9 cellular contexts compared by ENCODE assay signal in the genomic region with DNA sequence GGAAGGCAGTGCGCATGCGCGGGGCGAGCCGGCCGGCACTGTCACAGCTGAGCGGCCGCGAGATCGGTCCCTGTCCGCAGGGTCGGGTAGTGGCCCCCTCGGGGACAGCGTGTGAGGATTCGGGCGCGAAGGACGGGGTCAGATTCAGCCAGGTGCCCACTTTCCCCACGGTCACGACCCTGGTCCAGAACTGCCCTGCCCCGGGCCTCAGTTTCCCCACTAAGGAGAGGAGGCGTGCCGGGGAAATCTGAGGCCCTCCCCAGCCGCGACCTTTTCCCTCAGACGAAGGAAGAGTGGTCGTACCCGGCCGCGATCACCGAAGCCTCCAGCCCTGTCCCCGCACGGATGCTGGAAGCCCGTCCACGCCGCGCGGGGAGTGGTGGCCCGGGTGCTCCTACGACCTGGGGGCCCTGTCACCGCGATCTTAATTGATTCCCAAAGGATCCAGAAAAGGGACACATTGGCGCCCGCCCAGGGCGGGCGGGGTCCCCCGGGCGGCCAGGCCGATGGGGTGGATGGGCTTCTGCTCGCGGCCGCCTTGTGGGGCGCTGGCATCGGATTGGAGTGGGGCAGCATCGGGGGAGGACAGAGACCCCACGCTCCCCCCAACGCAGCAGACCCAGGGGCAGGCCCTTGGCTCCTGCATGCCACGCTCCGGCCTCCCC. TPM values are rescaled to one million over a fixed set of nuclear protein-coding genes. Genes with fewer than 3 reads are reported as not detected.
DNase-seq lines count a peak whose midpoint lies in the region; ATAC-seq and TF ChIP-seq lines count a peak whose summit lies in the region.
"Had no signal": no experiment of that assay in that cellular context is flagged by ENCODE, and none has a peak within 500 bp of the region (broad histone marks: within the 10 kb centered on the region; RNA-seq: fewer than 3 reads in every experiment).

No MANE protein-coding gene starts in this region.

- H2AFZ ChIP-seq in SK-N-SH (ENCODE audit: low read depth), result peak overlapping the region; percentile 95

- DNase-seq in SK-N-SH, result peak; percentile 57
- no peak for DNase-seq in fibroblast of villous mesenchyme (ENCODE audit: low read depth)
- DNase-seq in putamen (ENCODE audit: low spot score), result peak; percentile 8
- DNase-seq in HT-29 (ENCODE audit: low spot score), result no peak
- no peak for DNase-seq in NCI-H2196 treated with DMSO at 0.1 percent for 48 hours (lab: John Stamatoyannopoulos, UW; ENCODE audit: unreplicated experiment)
- DNase-seq in OCI-M1 (lab: John Stamatoyannopoulos, UW), result no peak

- TF ChIP-seq RAD21 in SK-N-SH (IDR thresholded peaks at IDR 0.05; ENCODE audit: low read length), result no peak

- 18% methylated on average over 26 of the region's 59 CpGs for WGBS in SK-N-SH (ENCODE audit: low lambda C conversion rate)

- no peaks in the 10 kb centered on the region for H4K20me1 ChIP-seq in SK-N-SH (ENCODE audit: insufficient read depth)

- no peaks in the 10 kb centered on the region for H3K36me3 ChIP-seq in SK-N-SH (replicated peaks in 1 of 2; ENCODE audit: control insufficient read depth in 1 of 2, insufficient read depth in 2 of 2, low read length in 1 of 2)

- TF ChIP-seq EP300 in SK-N-SH (IDR thresholded peaks at IDR 0.05; ENCODE audit: borderline replicate concordance in 1 of 2, low read depth in 1 of 2, low read length in 1 of 2), result no peak

- no peaks in the 10 kb centered on the region for H3K9me3 ChIP-seq in SK-N-SH

- H3K4me3 ChIP-seq in SK-N-SH (ENCODE audit: low read depth in 2 of 2, low read length in 1 of 2) (peak overlapping the region; percentile 65 to 74), fibroblast of villous mesenchyme (ENCODE audit: low read depth, low read length) (peak overlapping the region; percentile 72)

- H3K9me2 ChIP-seq in SK-N-SH, result no peaks in the 10 kb centered on the region

- POLR2A ChIA-PET in SK-N-SH (lab: Yijun Ruan, JAX), result interaction anchor here (0.9 to 1.4 kb wide), 5 partner anchors 13 to 201 kb away, joined by 3 to 7 read pairs (median 4); no protein-coding TSS in a partner anchor

- no peaks in the 10 kb centered on the region for H3K79me2 ChIP-seq in SK-N-SH (ENCODE audit: insufficient read depth)

- H3K9ac ChIP-seq in SK-N-SH, result peak overlapping the region; percentile 80

- H3K4me2 ChIP-seq in SK-N-SH, result peak overlapping the region; percentile 100

- peak overlapping the region in 1 of 2 experiments; percentile 34; a peak in 1 of 4 replicates for H3K27ac ChIP-seq in SK-N-SH (ENCODE audit: low read depth in 2 of 2, low read length in 1 of 2)

- TF ChIP-seq CTCF in SK-N-SH (IDR thresholded peaks at IDR 0.05), result no peak
- no peak for TF ChIP-seq CTCF in fibroblast of villous mesenchyme (IDR thresholded peaks at IDR 0.05; ENCODE audit: insufficient read depth, low read depth, low read length)

- no peaks in the 10 kb centered on the region for H3K27me3 ChIP-seq in SK-N-SH (ENCODE audit: insufficient read depth)

- peak; percentile 4 for ATAC-seq in GM18909 (IDR thresholded peaks at IDR 0.05; ENCODE audit: poor library complexity, unreplicated experiment)
- ATAC-seq in GM21529 (IDR thresholded peaks at IDR 0.05; ENCODE audit: unreplicated experiment), result no peak

- CTCF ChIA-PET in SK-N-SH (lab: Yijun Ruan, JAX), result interaction anchor here (0.9 to 1.6 kb wide), 5 partner anchors 16 to 219 kb away, joined by 3 to 13 read pairs (median 4); no protein-coding TSS in a partner anchor

- peaks cover 0 to 9% of the 10 kb centered on the region in 2 experiments; a peak in 1 of 4 replicates for H3K4me1 ChIP-seq in SK-N-SH (ENCODE audit: control insufficient read depth in 1 of 2, insufficient read depth in 2 of 2, low read depth in 1 of 2, low read length in 1 of 2)

- H3F3A ChIP-seq in SK-N-SH (replicated peaks; ENCODE audit: insufficient read depth), result peaks cover 11% of the 10 kb centered on the region

TF ChIP-seq in SK-N-SH, 30 proteins besides CTCF, POLR2A, EP300 and RAD21 (continues in another document):
- TF ChIP-seq, protein P1, sequence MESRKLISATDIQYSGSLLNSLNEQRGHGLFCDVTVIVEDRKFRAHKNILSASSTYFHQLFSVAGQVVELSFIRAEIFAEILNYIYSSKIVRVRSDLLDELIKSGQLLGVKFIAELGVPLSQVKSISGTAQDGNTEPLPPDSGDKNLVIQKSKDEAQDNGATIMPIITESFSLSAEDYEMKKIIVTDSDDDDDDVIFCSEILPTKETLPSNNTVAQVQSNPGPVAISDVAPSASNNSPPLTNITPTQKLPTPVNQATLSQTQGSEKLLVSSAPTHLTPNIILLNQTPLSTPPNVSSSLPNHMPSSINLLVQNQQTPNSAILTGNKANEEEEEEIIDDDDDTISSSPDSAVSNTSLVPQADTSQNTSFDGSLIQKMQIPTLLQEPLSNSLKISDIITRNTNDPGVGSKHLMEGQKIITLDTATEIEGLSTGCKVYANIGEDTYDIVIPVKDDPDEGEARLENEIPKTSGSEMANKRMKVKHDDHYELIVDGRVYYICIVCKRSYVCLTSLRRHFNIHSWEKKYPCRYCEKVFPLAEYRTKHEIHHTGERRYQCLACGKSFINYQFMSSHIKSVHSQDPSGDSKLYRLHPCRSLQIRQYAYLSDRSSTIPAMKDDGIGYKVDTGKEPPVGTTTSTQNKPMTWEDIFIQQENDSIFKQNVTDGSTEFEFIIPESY (IDR thresholded peaks at IDR 0.05; ENCODE audit: borderline replicate concordance, low read depth), result no peak
- TF ChIP-seq, protein P2, sequence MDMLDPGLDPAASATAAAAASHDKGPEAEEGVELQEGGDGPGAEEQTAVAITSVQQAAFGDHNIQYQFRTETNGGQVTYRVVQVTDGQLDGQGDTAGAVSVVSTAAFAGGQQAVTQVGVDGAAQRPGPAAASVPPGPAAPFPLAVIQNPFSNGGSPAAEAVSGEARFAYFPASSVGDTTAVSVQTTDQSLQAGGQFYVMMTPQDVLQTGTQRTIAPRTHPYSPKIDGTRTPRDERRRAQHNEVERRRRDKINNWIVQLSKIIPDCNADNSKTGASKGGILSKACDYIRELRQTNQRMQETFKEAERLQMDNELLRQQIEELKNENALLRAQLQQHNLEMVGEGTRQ (IDR thresholded peaks at IDR 0.05; ENCODE audit: borderline replicate concordance, low read depth, low read length), result no peak
- TF ChIP-seq SIN3A (IDR thresholded peaks at IDR 0.05; ENCODE audit: borderline replicate concordance, low read depth, low read length) (0 out of 2 replicates have a peak, but pooled peaks have one; percentile 65), YY1 (IDR thresholded peaks at IDR 0.05; ENCODE audit: low read depth) (no peak), CHD2 (IDR thresholded peaks at IDR 0.05; ENCODE audit: low read length, partially characterized antibody) (peak; percentile 14), RCOR1 (IDR thresholded peaks at IDR 0.05; ENCODE audit: low read length) (no peak), NFIC (IDR thresholded peaks at IDR 0.05; ENCODE audit: borderline replicate concordance) (no peak), RFX5 (IDR thresholded peaks at IDR 0.05; ENCODE audit: low read length) (no peak), EZH2phosphoT487 (IDR thresholded peaks at IDR 0.05; ENCODE audit: borderline replicate concordance, low read depth) (no peak), JUND (IDR thresholded peaks at IDR 0.05) (no peak), TCF12 (IDR thresholded peaks at IDR 0.05) (no peak), TAF1 (IDR thresholded peaks at IDR 0.05; ENCODE audit: borderline replicate concordance, low read depth, low read length) (peak; percentile 55), FOSL2 (IDR thresholded peaks at IDR 0.05; ENCODE audit: borderline replicate concordance, low read depth) (no peak), ELF1 (IDR thresholded peaks at IDR 0.05) (no peak), SMC3 (IDR thresholded peaks at IDR 0.05; ENCODE audit: low read depth, low read length) (no peak), GATA2 (CRISPR knock-in tag; IDR thresholded peaks at IDR 0.05) (no peak), POLR2AphosphoS5 (IDR thresholded peaks at IDR 0.05; ENCODE audit: low read depth, low read length) (0 out of 2 replicates have a peak, but pooled peaks have one; percentile 67), RXRA (IDR thresholded peaks at IDR 0.05; ENCODE audit: borderline replicate concordance, low read depth) (no peak), NRF1 (IDR thresholded peaks at IDR 0.05; ENCODE audit: low read depth, low read length) (no peak; the same call in 1 of the 2 replicates)
- TF ChIP-seq, protein P3, sequence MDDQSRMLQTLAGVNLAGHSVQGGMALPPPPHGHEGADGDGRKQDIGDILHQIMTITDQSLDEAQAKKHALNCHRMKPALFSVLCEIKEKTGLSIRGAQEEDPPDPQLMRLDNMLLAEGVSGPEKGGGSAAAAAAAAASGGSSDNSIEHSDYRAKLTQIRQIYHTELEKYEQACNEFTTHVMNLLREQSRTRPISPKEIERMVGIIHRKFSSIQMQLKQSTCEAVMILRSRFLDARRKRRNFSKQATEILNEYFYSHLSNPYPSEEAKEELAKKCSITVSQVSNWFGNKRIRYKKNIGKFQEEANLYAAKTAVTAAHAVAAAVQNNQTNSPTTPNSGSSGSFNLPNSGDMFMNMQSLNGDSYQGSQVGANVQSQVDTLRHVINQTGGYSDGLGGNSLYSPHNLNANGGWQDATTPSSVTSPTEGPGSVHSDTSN (IDR thresholded peaks at IDR 0.05), result no peak
- TF ChIP-seq, protein P4, sequence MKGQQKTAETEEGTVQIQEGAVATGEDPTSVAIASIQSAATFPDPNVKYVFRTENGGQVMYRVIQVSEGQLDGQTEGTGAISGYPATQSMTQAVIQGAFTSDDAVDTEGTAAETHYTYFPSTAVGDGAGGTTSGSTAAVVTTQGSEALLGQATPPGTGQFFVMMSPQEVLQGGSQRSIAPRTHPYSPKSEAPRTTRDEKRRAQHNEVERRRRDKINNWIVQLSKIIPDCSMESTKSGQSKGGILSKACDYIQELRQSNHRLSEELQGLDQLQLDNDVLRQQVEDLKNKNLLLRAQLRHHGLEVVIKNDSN (IDR thresholded peaks at IDR 0.05; ENCODE audit: borderline replicate concordance, low read depth), result no peak

RNA-seq across cellular contexts. Expression of a gene that starts 57.7 kb away (rescaled TPM):
- polyA plus RNA-seq in SK-N-SH (2012; rRNA removed), result not detected in 2 replicates
- polyA plus RNA-seq in SK-N-SH (2012; cell fraction: cytosol; rRNA removed), result 0.01 and 0.03 TPM in 2 replicates
- not detected in 2 replicates for polyA plus RNA-seq in SK-N-SH (2012; cell fraction: nucleus; rRNA removed)
- total RNA-seq in fibroblast of villous mesenchyme, result under 0.01 and 0.43 TPM in 2 replicates
- 0.03 TPM in 1 of 2 replicates, not detected in the other for total RNA-seq in HT-29 (2014; rRNA removed; shearing (Covaris generic))
- total RNA-seq: M059J had no signal

Comparison
In these comparisons a context has a peak if more than half of its experiments do, and no peak if none do; other contexts are left out.
1. DNase-seq: peak in SK-N-SH (single experiment) and putamen (single experiment); none in fibroblast of villous mesenchyme (single experiment), HT-29 (single experiment), NCI-H2196 treated with DMSO at 0.1 percent for 48 hours (single experiment) and OCI-M1 (single experiment).